Comparison of ENCODE assay signal across 18 cellular contexts in the genomic region with DNA sequence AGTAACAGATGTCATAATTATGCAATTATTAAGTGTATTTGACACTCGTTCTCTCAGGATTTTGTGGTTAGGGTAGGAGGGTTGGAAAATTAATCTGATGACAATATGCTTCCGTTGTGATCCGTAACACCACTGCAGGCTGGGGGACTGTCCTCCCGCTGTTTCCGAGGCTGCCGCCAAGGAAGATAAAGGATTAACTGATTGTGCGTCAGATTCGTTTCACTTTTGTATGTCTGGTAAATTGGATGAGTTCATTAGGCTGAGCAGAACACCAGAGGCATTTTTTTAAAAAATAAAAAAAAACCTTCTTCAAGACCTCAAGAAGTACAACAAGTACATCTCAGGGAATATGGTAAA.
A peak's percentile ranks its signal among the peaks of the same experiment; 100 is the strongest.
DNase-seq lines count a peak whose midpoint lies in the region; TF ChIP-seq lines count a peak whose summit lies in the region.
"Had no signal": no experiment of that assay in that cellular context is flagged by ENCODE, and none has a peak within 500 bp of the region (broad histone marks: within the 10 kb centered on the region; RNA-seq: fewer than 3 reads in every experiment).

No MANE protein-coding gene starts in this region.

- H3K27me3 ChIP-seq in A673 (replicated peaks; ENCODE audit: insufficient read depth, low read depth, low read length, poor library complexity) (no peaks in the 10 kb centered on the region), H9 (ENCODE audit: insufficient read depth, low read length) (no peaks in the 10 kb centered on the region)
- H3K27me3 ChIP-seq: body of pancreas, ovary had no signal

- peak overlapping the region; percentile 58 to 65; a peak in 4 of 5 replicates for H3K4me3 Mint-ChIP-seq in H9
- no peak overlapping the region for H3K4me3 Mint-ChIP-seq in activated CD4-positive, alpha-beta T cell treated with anti-CD3 and anti-CD28 coated beads, Interleukin-2, amount 10 ng/mL, durations not matched to agents 7 days and 5 days

- no peak overlapping the region for H3T11ph ChIP-seq in H9 (ENCODE audit: low read length)

- H3K27ac Mint-ChIP-seq in H9, result peak overlapping the region in 2 of 3 experiments; percentile 91 to 95; a peak in 5 of 7 replicates
- no peak overlapping the region for H3K27ac Mint-ChIP-seq in activated CD4-positive, alpha-beta T cell treated with anti-CD3 and anti-CD28 coated beads, Interleukin-2, amount 10 ng/mL, durations not matched to agents 7 days and 5 days

- intact Hi-C loops in A673 (cut with micrococcal nuclease; ENCODE audit: unreplicated experiment), result loop anchor here (5.0 to 10.0 kb wide), 4 partner anchors 70 to 483 kb away; partner anchors contain the start of gene SALL1

- POLR2A ChIA-PET in A673 (lab: Charles Lee; ENCODE audit: low non-redundant PET), result no interaction called here
- POLR2A ChIA-PET in activated CD4-positive, alpha-beta T cell treated with anti-CD3 and anti-CD28 coated beads, Interleukin-2, amount 10 ng/mL, durations not matched to agents 7 days and 5 days (lab: Charles Lee), result no interaction called here

- no peak overlapping the region for H3K9ac ChIP-seq in H9 (ENCODE audit: extremely low read depth, insufficient read length, low read length)

- no peaks in the 10 kb centered on the region for H4K20me1 ChIP-seq in H9 (ENCODE audit: control insufficient read depth, insufficient read depth, insufficient read length)

- DNase-seq in A673 (ENCODE audit: low spot score), result peak; percentile 97
- no peak for DNase-seq in H9
- peak; percentile 6 for DNase-seq in SK-N-DZ (ENCODE audit: low spot score)
- peak; percentile 25 for DNase-seq in fibroblast of villous mesenchyme (ENCODE audit: low read depth)
- DNase-seq in GOT3 (lab: John Stamatoyannopoulos, UW), result no peak
- no peak for DNase-seq in AG08395 (ENCODE audit: low spot score)
- DNase-seq in occipital lobe (lab: John Stamatoyannopoulos, UW), result no peak
- DNase-seq in activated CD4-positive, alpha-beta T cell treated with anti-CD3 and anti-CD28 coated beads, Interleukin-2, amount 10 ng/mL, durations not matched to agents 7 days and 5 days, result no peak
- DNase-seq: activated naive CD4-positive, alpha-beta T cell treated with Interleukin-2 at 50 U/mL for 16 hours; body of pancreas; DMS53; effector CD8-positive, alpha-beta T cell; islet precursor cell; ovary had no signal

- no peak overlapping the region for H4K8ac ChIP-seq in H9 (replicated peaks; ENCODE audit: insufficient read length, low read depth, low read length)

- H2AK5ac ChIP-seq in H9 (ENCODE audit: insufficient read length, low read length), result no peak overlapping the region

- H3K56ac ChIP-seq in H9 (ENCODE audit: insufficient read length, low read depth, low read length), result no peak overlapping the region

- no peak overlapping the region for H4K91ac ChIP-seq in H9 (ENCODE audit: insufficient read length, low read depth, low read length)

- H3K4me3 ChIP-seq in A673 (ENCODE audit: low read depth, low read length, poor library complexity, severe bottlenecking) (peak overlapping the region; percentile 20), fibroblast of villous mesenchyme (ENCODE audit: low read depth, low read length) (peak overlapping the region; percentile 22)
- H3K4me3 ChIP-seq: body of pancreas, gastroesophageal sphincter, ovary, SK-N-MC had no signal

- H3K4me1 ChIP-seq in A673 (ENCODE audit: insufficient read depth, low read length, poor library complexity, severe bottlenecking) (peaks cover 35% of the 10 kb centered on the region), H9 (ENCODE audit: insufficient read depth, low read length) (peaks cover 12% of the 10 kb centered on the region)
- H3K4me1 ChIP-seq: body of pancreas, gastroesophageal sphincter had no signal

- H2BK5ac ChIP-seq in H9 (ENCODE audit: insufficient read length, low read length), result no peak overlapping the region

- H2BK120ac ChIP-seq in H9 (ENCODE audit: low read depth, low read length, poor library complexity, severe bottlenecking), result no peak overlapping the region

- H3K79me1 ChIP-seq in H9 (ENCODE audit: insufficient read depth, low read depth, low read length, poor library complexity, severe bottlenecking), result no peaks in the 10 kb centered on the region

- peaks cover 0 to 3% of the 10 kb centered on the region in 2 experiments; a peak in 4 of 5 replicates for H3K9me3 Mint-ChIP-seq in H9
- H3K9me3 Mint-ChIP-seq in activated CD4-positive, alpha-beta T cell treated with anti-CD3 and anti-CD28 coated beads, Interleukin-2, amount 10 ng/mL, durations not matched to agents 7 days and 5 days, result peaks cover 10% of the 10 kb centered on the region

- H3K27me3 Mint-ChIP-seq in H9 (ENCODE audit: low read depth), result peaks cover 75% of the 10 kb centered on the region
- no peaks in the 10 kb centered on the region for H3K27me3 Mint-ChIP-seq in activated CD4-positive, alpha-beta T cell treated with anti-CD3 and anti-CD28 coated beads, Interleukin-2, amount 10 ng/mL, durations not matched to agents 7 days and 5 days

- no peak overlapping the region for H2BK20ac ChIP-seq in H9 (ENCODE audit: low read depth, low read length, poor library complexity, severe bottlenecking)

- H4K5ac ChIP-seq in H9 (ENCODE audit: insufficient read length, low read depth, low read length), result no peak overlapping the region

- no peak overlapping the region for H2AFZ ChIP-seq in H9 (ENCODE audit: low read length)

- peaks cover 0 to 9% (median 0%) of the 10 kb centered on the region in 3 experiments; a peak in 4 of 7 replicates for H3K36me3 Mint-ChIP-seq in H9 (ENCODE audit: insufficient read depth in 1 of 3, low read depth in 3 of 3)
- no peaks in the 10 kb centered on the region for H3K36me3 Mint-ChIP-seq in activated CD4-positive, alpha-beta T cell treated with anti-CD3 and anti-CD28 coated beads, Interleukin-2, amount 10 ng/mL, durations not matched to agents 7 days and 5 days (ENCODE audit: low read depth)

- TF ChIP-seq CTCF in A673 (conservative IDR thresholded peaks at IDR 0.05; ENCODE audit: low read depth, low read length) (no peak), H9 (conservative IDR thresholded peaks at IDR 0.05) (no peak), fibroblast of villous mesenchyme (IDR thresholded peaks at IDR 0.05; ENCODE audit: insufficient read depth, low read depth, low read length) (no peak)

- no peaks in the 10 kb centered on the region for H3K79me2 ChIP-seq in H9 (ENCODE audit: insufficient read depth, low read length)

- peaks cover 33 to 43% of the 10 kb centered on the region in 2 experiments for H3K4me1 Mint-ChIP-seq in H9
- no peaks in the 10 kb centered on the region for H3K4me1 Mint-ChIP-seq in activated CD4-positive, alpha-beta T cell treated with anti-CD3 and anti-CD28 coated beads, Interleukin-2, amount 10 ng/mL, durations not matched to agents 7 days and 5 days

- H3K27ac ChIP-seq in A673 (ENCODE audit: low read depth, low read length, poor library complexity, severe bottlenecking), result peak overlapping the region; percentile 85
- H3K27ac ChIP-seq in H9 (ENCODE audit: insufficient read length, low read depth, low read length), result peak overlapping the region; percentile 71
- H3K27ac ChIP-seq: body of pancreas, gastroesophageal sphincter, HL-60, ovary, SK-N-MC, VCaP had no signal

- H3K14ac ChIP-seq in H9 (ENCODE audit: insufficient read depth, low read length), result no peak overlapping the region

- H2BK15ac ChIP-seq in H9 (ENCODE audit: low read depth, low read length), result no peak overlapping the region

- H3K9me3 ChIP-seq in A673 (ENCODE audit: low read depth, low read length, poor library complexity, severe bottlenecking) (no peaks in the 10 kb centered on the region), H9 (ENCODE audit: control insufficient read depth, low read depth, low read length) (no peaks in the 10 kb centered on the region)
- H3K9me3 ChIP-seq: body of pancreas, gastroesophageal sphincter, ovary had no signal

- WGBS in H9 (ENCODE audit: extremely low coverage, insufficient read length, low lambda C conversion rate), result no CpG with 5 or more reads among the region's 8 CpGs

- H3K4me2 ChIP-seq in H9 (ENCODE audit: insufficient read depth, insufficient read length, low read length), result peak overlapping the region; percentile 59

- no peak overlapping the region for H3K23ac ChIP-seq in H9 (ENCODE audit: insufficient read length, low read depth, low read length)

- CTCF ChIA-PET in A673 (lab: Charles Lee), result no interaction called here
- CTCF ChIA-PET in activated CD4-positive, alpha-beta T cell treated with anti-CD3 and anti-CD28 coated beads, Interleukin-2, amount 10 ng/mL, durations not matched to agents 7 days and 5 days (lab: Charles Lee), result no interaction called here

- H3K23me2 ChIP-seq in H9 (ENCODE audit: insufficient read length, low read depth, low read length, poor library complexity, severe bottlenecking), result no peaks in the 10 kb centered on the region

- peak overlapping the region; percentile 50 for H3K18ac ChIP-seq in H9 (ENCODE audit: insufficient read length, low read depth, low read length)

- H2BK12ac ChIP-seq in H9 (ENCODE audit: insufficient read length, low read depth, low read length), result no peak overlapping the region

- H3K4ac ChIP-seq in H9 (ENCODE audit: low read depth, low read length), result no peak overlapping the region

- BruUV-seq in A673 (replicated peaks; lab: Mats Ljungman, UMichigan), result no TSS peak

- H3K36me3 ChIP-seq in A673 (ENCODE audit: insufficient read depth, low read length, poor library complexity, severe bottlenecking), result no peaks in the 10 kb centered on the region
- H3K36me3 ChIP-seq: gastroesophageal sphincter, ovary had no signal

Comparison
In these comparisons a context has a peak if more than half of its experiments do, and no peak if none do; other contexts are left out.
1. DNase-seq: peak in A673 (single experiment), SK-N-DZ (single experiment) and fibroblast of villous mesenchyme (single experiment); none in H9 (single experiment), GOT3 (single experiment), AG08395 (single experiment), occipital lobe (single experiment) and activated CD4-positive, alpha-beta T cell treated with anti-CD3 and anti-CD28 coated beads, Interleukin-2, amount 10 ng/mL, durations not matched to agents 7 days and 5 days (single experiment).